ENCODE assay signal across 1 cellular context in genomic region chr4:77818077-77818666, GRCh38.
TF ChIP-seq lines count a peak whose summit lies in the region.

No MANE protein-coding gene starts in this region.

TF ChIP-seq in K562, 482 proteins besides CTCF, POLR2A, EP300 and RAD21 (continued from another document and continues in another):
- TF ChIP-seq CHAMP1 (IDR thresholded peaks at IDR 0.05) = 0 out of 2 replicates have a peak, but pooled peaks have one; percentile 30
- 0 out of 2 replicates have a peak, but pooled peaks have one; percentile 43 for TF ChIP-seq SMAD4 (CRISPR knock-in tag; conservative IDR thresholded peaks at IDR 0.05)
- no peak for TF ChIP-seq ZEB2 (IDR thresholded peaks at IDR 0.05)
- no peak for TF ChIP-seq ZNF3 (CRISPR knock-in tag; IDR thresholded peaks at IDR 0.05)
- TF ChIP-seq ARID3B (CRISPR knock-in tag; IDR thresholded peaks at IDR 0.05; ENCODE audit: borderline replicate concordance) = no peak
- peak; percentile 30 to 45; a peak in 1 of 4 replicates for TF ChIP-seq SIN3A (IDR thresholded peaks at IDR 0.05; ENCODE audit: borderline replicate concordance in 2 of 2, control insufficient read depth in 1 of 2, low read depth in 2 of 2, low read length in 2 of 2)
- TF ChIP-seq SNIP1 (IDR thresholded peaks at IDR 0.05; ENCODE audit: low read depth) = peak; percentile 85; the same call in 1 of the 2 replicates
- TF ChIP-seq ZNF764 (CRISPR knock-in tag; IDR thresholded peaks at IDR 0.05; ENCODE audit: low read depth) = peak; percentile 85
- peak; percentile 72 for TF ChIP-seq HDAC2 (IDR thresholded peaks at IDR 0.05)
- no peak for TF ChIP-seq ZNF584 (CRISPR knock-in tag; IDR thresholded peaks at IDR 0.05; ENCODE audit: low read depth)
- no peak for TF ChIP-seq ZBTB7A (IDR thresholded peaks at IDR 0.05; ENCODE audit: borderline replicate concordance, control insufficient read depth, low read depth, low read length)
- no peak for TF ChIP-seq MXD1 (CRISPR knock-in tag; IDR thresholded peaks at IDR 0.05; ENCODE audit: borderline replicate concordance, poor library complexity, severe bottlenecking)
- TF ChIP-seq NKRF (IDR thresholded peaks at IDR 0.05; ENCODE audit: borderline replicate concordance) = peak; percentile 81; the same call in 1 of the 2 replicates
- no peak for TF ChIP-seq ZNF224 (CRISPR knock-in tag; IDR thresholded peaks at IDR 0.05)
- TF ChIP-seq NFE2 (IDR thresholded peaks at IDR 0.05; ENCODE audit: low read depth) = no peak
- no peak for TF ChIP-seq ZNF133 (CRISPR knock-in tag; IDR thresholded peaks at IDR 0.05)
- TF ChIP-seq PHB (CRISPR knock-in tag; IDR thresholded peaks at IDR 0.05) = no peak
- TF ChIP-seq ZNF780A (CRISPR knock-in tag; IDR thresholded peaks at IDR 0.05) = no peak
- no peak for TF ChIP-seq ETS1 (conservative IDR thresholded peaks at IDR 0.05; ENCODE audit: control insufficient read depth, low read depth, low read length)
- peak; percentile 45; the same call in 1 of the 2 replicates for TF ChIP-seq JUND (IDR thresholded peaks at IDR 0.05; ENCODE audit: borderline replicate concordance, low read depth, low read length)
- no peak; the same call in 1 of the 3 replicates for TF ChIP-seq JUND (tag; IDR thresholded peaks at IDR 0.05; ENCODE audit: borderline replicate concordance, low read depth, low read length)
- no peak for TF ChIP-seq RBFOX2 (IDR thresholded peaks at IDR 0.05; ENCODE audit: low read depth, low read length)
- no peak for TF ChIP-seq USF1 (CRISPR knock-in tag; IDR thresholded peaks at IDR 0.05)
- no peak for TF ChIP-seq GABPB2 (CRISPR knock-in tag; conservative IDR thresholded peaks at IDR 0.05)
- TF ChIP-seq ZBTB40 (IDR thresholded peaks at IDR 0.05) = 0 out of 2 replicates have a peak, but pooled peaks have one; percentile 27
- TF ChIP-seq ZBTB40 (CRISPR knock-in tag; IDR thresholded peaks at IDR 0.05) = no peak
- TF ChIP-seq FIP1L1 (IDR thresholded peaks at IDR 0.05; ENCODE audit: low read depth, low read length, poor library complexity, severe bottlenecking) = no peak
- no peak for TF ChIP-seq ZNF551 (CRISPR knock-in tag; IDR thresholded peaks at IDR 0.05)
- no peak for TF ChIP-seq CREB3 (tag; conservative IDR thresholded peaks at IDR 0.05; ENCODE audit: low read depth)
- peak; percentile 25 to 38; a peak in 2 of 4 replicates for TF ChIP-seq FOXK2 (conservative IDR thresholded peaks at IDR 0.05 in 1 of 2, IDR thresholded peaks at IDR 0.05 in 1 of 2; ENCODE audit: low read depth in 2 of 2)
- 0 out of 2 replicates have a peak, but pooled peaks have one; percentile 22 for TF ChIP-seq AFF4 (CRISPR knock-in tag; IDR thresholded peaks at IDR 0.05)
